Comparison of ENCODE assay signal across 9 cellular contexts in genomic region chr5:132465095-132465707, GRCh38. TPM values are rescaled to one million over a fixed set of nuclear protein-coding genes. Genes with fewer than 3 reads are reported as not detected.
A peak's percentile ranks its signal among the peaks of the same experiment; 100 is the strongest.
DNase-seq lines count a peak whose midpoint lies in the region; TF ChIP-seq lines count a peak whose summit lies in the region.
"Had no signal": no experiment of that assay in that cellular context is flagged by ENCODE, and none has a peak within 500 bp of the region (broad histone marks: within the 10 kb centered on the region; RNA-seq: fewer than 3 reads in every experiment).

No MANE protein-coding gene starts in this region.

- DNase-seq in activated effector memory CD4-positive, alpha-beta T cell treated with anti-CD3 and anti-CD28 coated beads, Interleukin-2, amount 50 U/mL, for 16 hours = peak; percentile 63
- DNase-seq in activated effector memory CD4-positive, alpha-beta T cell treated with Interleukin-2 at 50 U/mL for 16 hours = no peak
- no peak for DNase-seq in activated T-helper 2 cell treated with anti-CD3 and anti-CD28 coated beads, Interferon-gamma antibody, Interleukin-2, Interleukin-4, amounts not matched to agents 10 μg/mL and 5 μg/mL and 100 μg/mL, durations not matched to agents 14 hours and 24 hours and 36 hours (ENCODE audit: low spot score)
- peak; percentile 59 for DNase-seq in mesenteric fat pad (ENCODE audit: low spot score)
- DNase-seq in tibial nerve (ENCODE audit: low spot score in 2 of 2) = no peak
- DNase-seq in NCI-H2171 (lab: John Stamatoyannopoulos, UW) = no peak
- no peak for DNase-seq in UCSD-AML1 (lab: John Stamatoyannopoulos, UW; ENCODE audit: unreplicated experiment)
- no peak for DNase-seq in 8988T
- DNase-seq: AML-193 had no signal

- peaks cover 0 to 16% (median 0%) of the 10 kb centered on the region in 3 donors for H3K36me3 ChIP-seq in tibial nerve

- H3K27ac ChIP-seq in tibial nerve = peak overlapping the region in 3 of 4 donors; percentile 68 to 80 (median 79)

- intact Hi-C loops in activated T-helper 2 cell treated with anti-CD3 and anti-CD28 coated beads, Interferon-gamma antibody, Interleukin-2, Interleukin-4, amounts not matched to agents 10 μg/mL and 5 μg/mL and 100 μg/mL, durations not matched to agents 14 hours and 24 hours and 36 hours (cut with micrococcal nuclease) = no loop called here

- H3K4me3 Mint-ChIP-seq in activated T-helper 2 cell treated with anti-CD3 and anti-CD28 coated beads, Interferon-gamma antibody, Interleukin-2, Interleukin-4, amounts not matched to agents 10 μg/mL and 5 μg/mL and 100 μg/mL, durations not matched to agents 14 hours and 24 hours and 36 hours (ENCODE audit: low read depth) = peak overlapping the region; percentile 64

- no peak for TF ChIP-seq EP300 in tibial nerve (IDR thresholded peaks at IDR 0.05)

- no peak for TF ChIP-seq CTCF in tibial nerve (IDR thresholded peaks at IDR 0.05)

- H3K4me1 Mint-ChIP-seq in activated T-helper 2 cell treated with anti-CD3 and anti-CD28 coated beads, Interferon-gamma antibody, Interleukin-2, Interleukin-4, amounts not matched to agents 10 μg/mL and 5 μg/mL and 100 μg/mL, durations not matched to agents 14 hours and 24 hours and 36 hours (ENCODE audit: low read depth) = peaks cover 80% of the 10 kb centered on the region

- H3K27ac Mint-ChIP-seq in activated T-helper 2 cell treated with anti-CD3 and anti-CD28 coated beads, Interferon-gamma antibody, Interleukin-2, Interleukin-4, amounts not matched to agents 10 μg/mL and 5 μg/mL and 100 μg/mL, durations not matched to agents 14 hours and 24 hours and 36 hours = peak overlapping the region; percentile 82

- WGBS in tibial nerve, 2 donors = 74 to 86% methylated on average over 10 of the region's 10 CpGs

- H3K4me3 ChIP-seq in tibial nerve = no peak overlapping the region

- peaks cover 48% of the 10 kb centered on the region for H3K36me3 Mint-ChIP-seq in activated T-helper 2 cell treated with anti-CD3 and anti-CD28 coated beads, Interferon-gamma antibody, Interleukin-2, Interleukin-4, amounts not matched to agents 10 μg/mL and 5 μg/mL and 100 μg/mL, durations not matched to agents 14 hours and 24 hours and 36 hours (ENCODE audit: low read depth)

- peaks cover 0 to 70% (median 48%) of the 10 kb centered on the region in 4 donors for H3K4me1 ChIP-seq in tibial nerve

- H3K27me3 Mint-ChIP-seq in activated T-helper 2 cell treated with anti-CD3 and anti-CD28 coated beads, Interferon-gamma antibody, Interleukin-2, Interleukin-4, amounts not matched to agents 10 μg/mL and 5 μg/mL and 100 μg/mL, durations not matched to agents 14 hours and 24 hours and 36 hours (ENCODE audit: low read depth) = no peaks in the 10 kb centered on the region

- H3K9me3 Mint-ChIP-seq in activated T-helper 2 cell treated with anti-CD3 and anti-CD28 coated beads, Interferon-gamma antibody, Interleukin-2, Interleukin-4, amounts not matched to agents 10 μg/mL and 5 μg/mL and 100 μg/mL, durations not matched to agents 14 hours and 24 hours and 36 hours = no peaks in the 10 kb centered on the region

- no peaks in the 10 kb centered on the region for H3K9me3 ChIP-seq in tibial nerve

- no peaks in the 10 kb centered on the region for H3K27me3 ChIP-seq in tibial nerve

- no peak for TF ChIP-seq POLR2A in tibial nerve (IDR thresholded peaks at IDR 0.05)

RNA-seq across cellular contexts. Expression of gene IRF1, which starts 25.4 kb away (rescaled TPM):
- 155 TPM in 2 replicates for total RNA-seq in activated T-helper 2 cell treated with anti-CD3 and anti-CD28 coated beads, Interferon-gamma antibody, Interleukin-2, Interleukin-4, amounts not matched to agents 10 μg/mL and 5 μg/mL and 100 μg/mL, durations not matched to agents 14 hours and 24 hours and 36 hours
- 61.1 TPM for total RNA-seq in mesenteric fat pad
- total RNA-seq in tibial nerve = 10 to 100 TPM; 15.1 to 36.9 (median 28.4) TPM

Comparison
In these comparisons a context has a peak if more than half of its experiments do, and no peak if none do; other contexts are left out.
1. DNase-seq: peak in activated effector memory CD4-positive, alpha-beta T cell treated with anti-CD3 and anti-CD28 coated beads, Interleukin-2, amount 50 U/mL, for 16 hours (single experiment) and mesenteric fat pad (single experiment); none in activated effector memory CD4-positive, alpha-beta T cell treated with Interleukin-2 at 50 U/mL for 16 hours (single experiment), activated T-helper 2 cell treated with anti-CD3 and anti-CD28 coated beads, Interferon-gamma antibody, Interleukin-2, Interleukin-4, amounts not matched to agents 10 μg/mL and 5 μg/mL and 100 μg/mL, durations not matched to agents 14 hours and 24 hours and 36 hours (single experiment), tibial nerve (0 of 2), NCI-H2171 (single experiment), UCSD-AML1 (single experiment) and 8988T (single experiment).